ENCODE assay signal across 1 cellular context in the genomic region with DNA sequence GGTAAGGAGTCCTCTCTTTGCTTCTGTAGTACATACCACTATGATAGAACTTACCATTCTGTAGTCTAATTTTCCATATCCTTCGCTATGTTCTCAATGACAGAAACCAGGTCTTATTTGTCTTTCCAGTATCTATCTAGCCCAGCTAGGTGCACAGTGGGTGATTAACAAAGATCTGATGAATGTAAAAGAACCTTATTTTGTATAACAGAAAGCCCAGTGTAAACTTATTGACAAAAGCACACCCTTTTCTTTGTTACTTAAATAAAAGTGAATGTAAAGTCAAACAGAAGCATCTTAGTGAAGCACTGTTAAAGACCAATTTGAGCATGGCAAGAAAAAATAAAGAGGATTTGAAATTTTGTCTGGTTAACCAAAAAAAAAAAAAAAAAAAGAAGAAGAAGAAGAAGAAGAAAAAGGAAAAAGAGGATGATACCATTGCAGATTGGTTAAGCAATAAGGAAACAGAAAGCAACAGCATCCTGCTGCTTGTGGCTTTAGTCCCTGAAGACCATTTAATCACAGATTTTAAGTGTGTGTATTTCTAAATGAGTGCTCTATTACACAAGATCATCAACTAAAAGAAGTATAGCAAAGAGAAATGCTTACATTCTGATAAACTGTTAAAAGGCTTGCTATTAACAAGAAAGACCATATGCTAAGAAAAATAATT.
TF ChIP-seq lines count a peak whose summit lies in the region.

No MANE protein-coding gene starts in this region.

TF ChIP-seq in SK-N-SH, 30 proteins besides CTCF, POLR2A, EP300 and RAD21 (continued from another document):
- TF ChIP-seq, protein P1, sequence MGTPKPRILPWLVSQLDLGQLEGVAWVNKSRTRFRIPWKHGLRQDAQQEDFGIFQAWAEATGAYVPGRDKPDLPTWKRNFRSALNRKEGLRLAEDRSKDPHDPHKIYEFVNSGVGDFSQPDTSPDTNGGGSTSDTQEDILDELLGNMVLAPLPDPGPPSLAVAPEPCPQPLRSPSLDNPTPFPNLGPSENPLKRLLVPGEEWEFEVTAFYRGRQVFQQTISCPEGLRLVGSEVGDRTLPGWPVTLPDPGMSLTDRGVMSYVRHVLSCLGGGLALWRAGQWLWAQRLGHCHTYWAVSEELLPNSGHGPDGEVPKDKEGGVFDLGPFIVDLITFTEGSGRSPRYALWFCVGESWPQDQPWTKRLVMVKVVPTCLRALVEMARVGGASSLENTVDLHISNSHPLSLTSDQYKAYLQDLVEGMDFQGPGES (IDR thresholded peaks at IDR 0.05; ENCODE audit: low read depth, low read length), result no peak
- TF ChIP-seq ELF1 (IDR thresholded peaks at IDR 0.05) (no peak), SMC3 (IDR thresholded peaks at IDR 0.05; ENCODE audit: low read depth, low read length) (no peak), GABPA (IDR thresholded peaks at IDR 0.05; ENCODE audit: low read depth) (no peak), TCF12 (IDR thresholded peaks at IDR 0.05) (no peak), MXI1 (IDR thresholded peaks at IDR 0.05; ENCODE audit: low read depth, low read length) (no peak)
- TF ChIP-seq, protein P2, sequence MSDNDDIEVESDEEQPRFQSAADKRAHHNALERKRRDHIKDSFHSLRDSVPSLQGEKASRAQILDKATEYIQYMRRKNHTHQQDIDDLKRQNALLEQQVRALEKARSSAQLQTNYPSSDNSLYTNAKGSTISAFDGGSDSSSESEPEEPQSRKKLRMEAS (IDR thresholded peaks at IDR 0.05; ENCODE audit: low read depth), result no peak
- TF ChIP-seq, protein P3, sequence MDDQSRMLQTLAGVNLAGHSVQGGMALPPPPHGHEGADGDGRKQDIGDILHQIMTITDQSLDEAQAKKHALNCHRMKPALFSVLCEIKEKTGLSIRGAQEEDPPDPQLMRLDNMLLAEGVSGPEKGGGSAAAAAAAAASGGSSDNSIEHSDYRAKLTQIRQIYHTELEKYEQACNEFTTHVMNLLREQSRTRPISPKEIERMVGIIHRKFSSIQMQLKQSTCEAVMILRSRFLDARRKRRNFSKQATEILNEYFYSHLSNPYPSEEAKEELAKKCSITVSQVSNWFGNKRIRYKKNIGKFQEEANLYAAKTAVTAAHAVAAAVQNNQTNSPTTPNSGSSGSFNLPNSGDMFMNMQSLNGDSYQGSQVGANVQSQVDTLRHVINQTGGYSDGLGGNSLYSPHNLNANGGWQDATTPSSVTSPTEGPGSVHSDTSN (IDR thresholded peaks at IDR 0.05), result no peak
